8 cellular contexts compared by ENCODE assay signal in the genomic region with DNA sequence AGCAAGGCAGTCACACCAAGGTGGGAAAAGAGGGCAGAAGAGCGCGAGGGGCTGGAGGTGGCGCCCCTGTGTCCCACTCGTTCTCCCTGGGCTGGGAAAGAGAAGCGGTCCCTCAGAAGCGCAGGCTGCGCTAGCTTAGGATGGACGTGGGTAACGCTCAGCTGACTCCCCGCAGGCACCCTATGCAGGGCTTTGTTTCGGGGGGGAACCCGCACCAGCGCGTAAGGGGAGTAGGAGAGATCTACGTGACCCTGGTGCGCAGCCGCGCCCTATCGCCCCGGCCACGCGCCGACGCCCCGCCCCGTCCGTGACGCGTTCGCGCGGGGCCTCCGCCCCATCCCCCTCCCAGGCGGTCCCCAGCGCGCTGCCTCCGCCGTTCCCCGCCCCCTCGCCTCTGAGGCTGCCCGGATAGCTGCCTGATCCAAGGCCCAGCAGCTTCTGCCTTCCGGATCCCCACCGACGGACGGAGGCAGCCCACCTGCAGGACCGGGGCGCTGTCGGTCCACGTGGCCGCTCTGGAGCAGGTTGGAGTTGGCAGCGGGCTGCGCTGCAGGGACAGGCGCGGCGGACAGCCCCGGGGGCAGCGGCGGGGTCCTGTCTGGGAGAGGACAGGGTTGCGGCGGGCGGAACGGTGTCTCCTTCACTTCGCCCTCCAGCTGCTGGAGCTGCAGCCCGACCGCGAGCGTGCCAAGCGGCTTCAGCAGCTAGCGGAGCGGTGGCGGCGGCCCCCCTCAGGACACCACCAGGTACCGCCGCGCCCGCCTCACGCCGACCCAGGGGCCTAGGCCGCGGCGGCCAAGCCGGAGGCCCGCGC. TPM values are rescaled to one million over a fixed set of nuclear protein-coding genes. Genes with fewer than 3 reads are reported as not detected.
DNase-seq lines count a peak whose midpoint lies in the region; ATAC-seq and TF ChIP-seq lines count a peak whose summit lies in the region.

A gene with protein sequence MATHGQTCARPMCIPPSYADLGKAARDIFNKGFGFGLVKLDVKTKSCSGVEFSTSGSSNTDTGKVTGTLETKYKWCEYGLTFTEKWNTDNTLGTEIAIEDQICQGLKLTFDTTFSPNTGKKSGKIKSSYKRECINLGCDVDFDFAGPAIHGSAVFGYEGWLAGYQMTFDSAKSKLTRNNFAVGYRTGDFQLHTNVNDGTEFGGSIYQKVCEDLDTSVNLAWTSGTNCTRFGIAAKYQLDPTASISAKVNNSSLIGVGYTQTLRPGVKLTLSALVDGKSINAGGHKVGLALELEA (plus strand): TSS at position 604 of the 814 bp plus-strand sequence. CDS start 363 bp downstream, outside the sequence.

- in situ Hi-C loops in KBM-7 (cut with MboI; ENCODE audit: low pct_unique_long_range_greater_than_20kb, low sequenced_read_pairs), result no loop called here

- H3K27me3 Mint-ChIP-seq in activated T-helper 17 cell treated with anti-CD3 and anti-CD28 coated beads, Interleukin-2, amount 50 U/mL, for 72 hours, result no peaks in the 10 kb centered on the region
- H3K27me3 Mint-ChIP-seq in nephron (ENCODE audit: low read depth), result no peaks in the 10 kb centered on the region
- H3K27me3 Mint-ChIP-seq in stimulated activated naive CD8-positive, alpha-beta T cell treated with anti-CD3 and anti-CD28 coated beads, Interleukin-15, Interleukin-2, amounts not matched to agents 100 ng/mL and 50 ng/mL, for 24 hours, result no peaks in the 10 kb centered on the region

- no peaks in the 10 kb centered on the region for H3K9me3 Mint-ChIP-seq in activated T-helper 17 cell treated with anti-CD3 and anti-CD28 coated beads, Interleukin-2, amount 50 U/mL, for 72 hours
- H3K9me3 Mint-ChIP-seq in nephron, result no peaks in the 10 kb centered on the region
- H3K9me3 Mint-ChIP-seq in stimulated activated naive CD8-positive, alpha-beta T cell treated with anti-CD3 and anti-CD28 coated beads, Interleukin-15, Interleukin-2, amounts not matched to agents 100 ng/mL and 50 ng/mL, for 24 hours, result no peaks in the 10 kb centered on the region

- TF ChIP-seq CTCF in nephron (IDR thresholded peaks at IDR 0.05; ENCODE audit: unreplicated experiment in 3 of 3), result no peak

- peak within 1 kb of the TSS; percentile 97 for H3K4me3 Mint-ChIP-seq in activated T-helper 17 cell treated with anti-CD3 and anti-CD28 coated beads, Interleukin-2, amount 50 U/mL, for 72 hours
- peak within 1 kb of the TSS; percentile 97 to 99 (median 99) for H3K4me3 Mint-ChIP-seq in nephron
- peak within 1 kb of the TSS; percentile 95 for H3K4me3 Mint-ChIP-seq in stimulated activated naive CD8-positive, alpha-beta T cell treated with anti-CD3 and anti-CD28 coated beads, Interleukin-15, Interleukin-2, amounts not matched to agents 100 ng/mL and 50 ng/mL, for 24 hours

- H3K27ac Mint-ChIP-seq in activated T-helper 17 cell treated with anti-CD3 and anti-CD28 coated beads, Interleukin-2, amount 50 U/mL, for 72 hours, result peak within 1 kb of the TSS; percentile 99
- H3K27ac Mint-ChIP-seq in nephron, result peak within 1 kb of the TSS; percentile 99
- peak within 1 kb of the TSS; percentile 100 for H3K27ac Mint-ChIP-seq in stimulated activated naive CD8-positive, alpha-beta T cell treated with anti-CD3 and anti-CD28 coated beads, Interleukin-15, Interleukin-2, amounts not matched to agents 100 ng/mL and 50 ng/mL, for 24 hours

- peak; percentile 88 for ATAC-seq in GM21723 (IDR thresholded peaks at IDR 0.05; ENCODE audit: unreplicated experiment)
- ATAC-seq in activated T-helper 17 cell treated with anti-CD3 and anti-CD28 coated beads, Interleukin-2, amount 50 U/mL, for 72 hours (replicated peaks), result peak; percentile 92

- peak; percentile 33 for DNase-seq in DMS79 treated with DMSO at 0.1 percent for 48 hours (lab: John Stamatoyannopoulos, UW)
- DNase-seq in KBM-7, result peak; percentile 91
- DNase-seq in RPMI7951 (ENCODE audit: low read depth), result peak; percentile 84
- peak; percentile 81 for DNase-seq in fibroblast of peridontal ligament (ENCODE audit: extremely low read depth)

- peaks cover 51% of the 10 kb centered on the region for H3K36me3 Mint-ChIP-seq in activated T-helper 17 cell treated with anti-CD3 and anti-CD28 coated beads, Interleukin-2, amount 50 U/mL, for 72 hours (ENCODE audit: low read depth)
- peaks cover 32% of the 10 kb centered on the region for H3K36me3 Mint-ChIP-seq in nephron (ENCODE audit: low read depth)
- peaks cover 34% of the 10 kb centered on the region for H3K36me3 Mint-ChIP-seq in stimulated activated naive CD8-positive, alpha-beta T cell treated with anti-CD3 and anti-CD28 coated beads, Interleukin-15, Interleukin-2, amounts not matched to agents 100 ng/mL and 50 ng/mL, for 24 hours (ENCODE audit: low read depth)

- peaks cover 25% of the 10 kb centered on the region for H3K4me1 Mint-ChIP-seq in activated T-helper 17 cell treated with anti-CD3 and anti-CD28 coated beads, Interleukin-2, amount 50 U/mL, for 72 hours
- peaks cover 41% of the 10 kb centered on the region for H3K4me1 Mint-ChIP-seq in nephron
- peaks cover 50% of the 10 kb centered on the region for H3K4me1 Mint-ChIP-seq in stimulated activated naive CD8-positive, alpha-beta T cell treated with anti-CD3 and anti-CD28 coated beads, Interleukin-15, Interleukin-2, amounts not matched to agents 100 ng/mL and 50 ng/mL, for 24 hours (ENCODE audit: low read depth)

RNA-seq across cellular contexts. Expression of the gene that starts here (rescaled TPM):
- 160 and 164 TPM in 2 replicates for total RNA-seq in RPMI7951 (2014; rRNA removed; shearing (Covaris generic))
- 100 to 1,000 TPM; 211 to 254 TPM for total RNA-seq in activated T-helper 17 cell treated with anti-CD3 and anti-CD28 coated beads, Interleukin-2, amount 50 U/mL, for 72 hours

Comparison
In these comparisons a context has a peak if more than half of its experiments do, and no peak if none do; other contexts are left out.
1. Peak in every context shown above with its lines: DNase-seq and ATAC-seq.
2. DNase-seq: peak in every context shown above with its lines; median percentile 91 in KBM-7; 84 in RPMI7951; 81 in fibroblast of peridontal ligament; 33 in DMS79 treated with DMSO at 0.1 percent for 48 hours.